Comparison of ENCODE assay signal across 18 cellular contexts in the genomic region with DNA sequence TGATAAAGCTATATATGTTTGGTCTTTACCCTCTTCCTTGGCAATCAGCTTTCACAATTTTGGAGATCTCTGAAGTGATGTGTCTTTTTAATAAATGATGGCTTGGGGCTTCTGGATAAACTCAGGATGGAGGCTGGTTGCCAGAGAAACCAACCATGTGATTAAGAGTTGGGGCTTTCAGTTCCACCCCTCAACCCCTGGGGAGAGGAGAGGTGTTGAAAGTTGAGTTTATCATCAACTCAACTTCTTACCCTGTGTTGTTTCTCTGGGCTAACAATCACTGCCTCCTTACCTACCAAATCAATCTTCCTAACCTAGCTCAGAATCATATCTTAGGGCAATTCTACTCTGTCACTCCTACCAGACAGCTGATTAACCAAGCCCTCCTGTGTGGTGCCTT.
DNase-seq lines count a peak whose midpoint lies in the region; ATAC-seq lines count a peak whose summit lies in the region.
"Had no signal": no experiment of that assay in that cellular context is flagged by ENCODE, and none has a peak within 500 bp of the region (broad histone marks: within the 10 kb centered on the region; RNA-seq: fewer than 3 reads in every experiment).

No MANE protein-coding gene starts in this region.

- ATAC-seq in GM18511 (IDR thresholded peaks at IDR 0.05; ENCODE audit: unreplicated experiment) = peak; percentile 62
- ATAC-seq in GM19467 (IDR thresholded peaks at IDR 0.05; ENCODE audit: unreplicated experiment) = peak; percentile 79
- ATAC-seq in HG02938 (IDR thresholded peaks at IDR 0.05; ENCODE audit: unreplicated experiment) = peak; percentile 72
- peak; percentile 49 for ATAC-seq in HG03442 (IDR thresholded peaks at IDR 0.05; ENCODE audit: unreplicated experiment)
- no peak for ATAC-seq in stimulated activated naive CD8-positive, alpha-beta T cell treated with anti-CD3 and anti-CD28 coated beads, Interleukin-15, Interleukin-2, amounts not matched to agents 100 U/mL and 50 U/mL, for 24 hours
- ATAC-seq: heart right ventricle; right cardiac atrium; stimulated activated naive CD8-positive, alpha-beta T cell treated with anti-CD3 and anti-CD28 coated beads, Interleukin-15, amount 100 ng/mL, for 72 hours had no signal

- no peak for DNase-seq in activated effector memory CD4-positive, alpha-beta T cell treated with Interleukin-2 at 50 U/mL for 16 hours
- DNase-seq in DMS53 treated with DMSO at 0.1 percent for 48 hours (lab: John Stamatoyannopoulos, UW; ENCODE audit: unreplicated experiment) = no peak
- DNase-seq in NCI-H345 (lab: John Stamatoyannopoulos, UW) = no peak
- DNase-seq in stimulated activated naive CD8-positive, alpha-beta T cell treated with anti-CD3 and anti-CD28 coated beads, Interleukin-15, Interleukin-2, amounts not matched to agents 100 U/mL and 50 U/mL, for 24 hours = no peak
- DNase-seq: activated CD4-positive, alpha-beta T cell treated with anti-CD3 and anti-CD28 coated beads, Interleukin-2, amount 10 ng/mL, durations not matched to agents 24 days and 14 days; activated naive CD4-positive, alpha-beta T cell; aorta; heart right ventricle; NCI-H1417 treated with DMSO at 0.1 percent for 48 hours; NCI-H2171 treated with DMSO at 0.1 percent for 48 hours; occipital lobe; Peyer's patch; right cardiac atrium; stimulated activated naive CD8-positive, alpha-beta T cell treated with anti-CD3 and anti-CD28 coated beads, Interleukin-15, amount 100 ng/mL, for 72 hours had no signal
